11 cellular contexts compared by ENCODE assay signal in genomic region chr22:35425971-35426800, GRCh38. TPM values are rescaled to one million over a fixed set of nuclear protein-coding genes. Genes with fewer than 3 reads are reported as not detected.
DNase-seq lines count a peak whose midpoint lies in the region; ATAC-seq and TF ChIP-seq lines count a peak whose summit lies in the region.
"Had no signal": no experiment of that assay in that cellular context is flagged by ENCODE, and none has a peak within 500 bp of the region (broad histone marks: within the 10 kb centered on the region; RNA-seq: fewer than 3 reads in every experiment).

No MANE protein-coding gene starts in this region.

- no peak overlapping the region for H3K4me3 Mint-ChIP-seq in MCF 10A (ENCODE audit: unreplicated experiment)
- H3K4me3 Mint-ChIP-seq in stimulated activated memory B cell treated with anti-CD40 and anti-IgM and Interleukin-4, amounts not matched to agents 10 μg/mL and 1 μg/mL and 100 μg/mL, for 72 hours = no peak overlapping the region

- no peak for TF ChIP-seq POLR2A in breast epithelium (IDR thresholded peaks at IDR 0.05)

- no peaks in the 10 kb centered on the region for H3K4me1 ChIP-seq in breast epithelium
- no peaks in the 10 kb centered on the region for H3K4me1 ChIP-seq in foreskin keratinocyte

- peak overlapping the region; percentile 67 for H3K27ac Mint-ChIP-seq in MCF 10A (ENCODE audit: low read depth, unreplicated experiment)
- peak overlapping the region; percentile 55 for H3K27ac Mint-ChIP-seq in stimulated activated memory B cell treated with anti-CD40 and anti-IgM and Interleukin-4, amounts not matched to agents 10 μg/mL and 1 μg/mL and 100 μg/mL, for 72 hours

- peak; percentile 22 for DNase-seq in MCF 10A (ENCODE audit: unreplicated experiment)
- no peak for DNase-seq in breast epithelium (ENCODE audit: low spot score in 2 of 2)
- DNase-seq in NCI-H526 treated with DMSO at 0.1 percent for 48 hours (lab: John Stamatoyannopoulos, UW) = peak; percentile 16
- DNase-seq in foreskin keratinocyte = peak in 1 of 2 donors; percentile 51
- DNase-seq in cortex of kidney (lab: John Stamatoyannopoulos, UW) = no peak
- DNase-seq in sciatic nerve (ENCODE audit: low spot score) = no peak
- DNase-seq in cerebellar nuclear complex (lab: John Stamatoyannopoulos, UW) = no peak
- DNase-seq: activated CD4-positive, alpha-beta T cell treated with anti-CD3 and anti-CD28 coated beads for 48 hours; left colon; stimulated activated CD4-positive, alpha-beta T cell treated with anti-CD3 and anti-CD28 coated beads, Interleukin-1b, Interleukin-23, amount 100 ng/mL, for 48 hours had no signal

- H3K36me3 ChIP-seq in breast epithelium = peaks cover 6% of the 10 kb centered on the region

- no peak overlapping the region for H3K4me3 ChIP-seq in breast epithelium

- no peaks in the 10 kb centered on the region for H3K9me3 ChIP-seq in breast epithelium

- ATAC-seq in foreskin keratinocyte = peak; percentile 28
- peak; percentile 34 for ATAC-seq in stimulated activated memory B cell treated with anti-CD40 and anti-IgM and Interleukin-4, amounts not matched to agents 10 μg/mL and 1 μg/mL and 100 μg/mL, for 72 hours
- ATAC-seq in sciatic nerve = no peak
- ATAC-seq: left colon had no signal

- CTCF ChIA-PET in MCF 10A (lab: Yijun Ruan, JAX) = interaction anchor here (0.6 to 13.5 kb wide), 8 partner anchors 12 to 209 kb away, joined by 3 to 234 read pairs (median 3); no protein-coding TSS in a partner anchor

- H3K27me3 Mint-ChIP-seq in MCF 10A (ENCODE audit: insufficient read depth, unreplicated experiment) = no peaks in the 10 kb centered on the region
- no peaks in the 10 kb centered on the region for H3K27me3 Mint-ChIP-seq in stimulated activated memory B cell treated with anti-CD40 and anti-IgM and Interleukin-4, amounts not matched to agents 10 μg/mL and 1 μg/mL and 100 μg/mL, for 72 hours

- H3K27me3 ChIP-seq in breast epithelium (no peaks in the 10 kb centered on the region), foreskin keratinocyte (no peaks in the 10 kb centered on the region)

- intact Hi-C loops in MCF 10A (cut with micrococcal nuclease) (no loop called here), breast epithelium (cut with DNase I; ENCODE audit: low total_unique reads) (loop anchor here (10.0 kb wide), 1 partner anchor 159 kb away; no protein-coding TSS in a partner anchor), sciatic nerve (cut with DNase I) (no loop called here)

- H3K4me1 Mint-ChIP-seq in MCF 10A (ENCODE audit: insufficient read depth, unreplicated experiment) = peaks cover 11% of the 10 kb centered on the region
- peaks cover 29% of the 10 kb centered on the region for H3K4me1 Mint-ChIP-seq in stimulated activated memory B cell treated with anti-CD40 and anti-IgM and Interleukin-4, amounts not matched to agents 10 μg/mL and 1 μg/mL and 100 μg/mL, for 72 hours

- BruUV-seq in MCF 10A (replicated peaks; lab: Mats Ljungman, UMichigan) = no TSS peak

- POLR2A ChIA-PET in MCF 10A (lab: Yijun Ruan, JAX) = no interaction called here

- no peak for TF ChIP-seq CTCF in MCF 10A (IDR thresholded peaks at IDR 0.05; ENCODE audit: unreplicated experiment)
- no peak for TF ChIP-seq CTCF in breast epithelium (IDR thresholded peaks at IDR 0.05)
- TF ChIP-seq CTCF in foreskin keratinocyte (conservative IDR thresholded peaks at IDR 0.05) = no peak

- H3K27ac ChIP-seq in breast epithelium (no peak overlapping the region), foreskin keratinocyte (no peak overlapping the region)

- H3K9me3 Mint-ChIP-seq in MCF 10A (ENCODE audit: unreplicated experiment) = no peaks in the 10 kb centered on the region
- no peaks in the 10 kb centered on the region for H3K9me3 Mint-ChIP-seq in stimulated activated memory B cell treated with anti-CD40 and anti-IgM and Interleukin-4, amounts not matched to agents 10 μg/mL and 1 μg/mL and 100 μg/mL, for 72 hours

- no peaks in the 10 kb centered on the region for H3K36me3 Mint-ChIP-seq in MCF 10A (ENCODE audit: insufficient read depth, unreplicated experiment)
- peaks cover 59% of the 10 kb centered on the region for H3K36me3 Mint-ChIP-seq in stimulated activated memory B cell treated with anti-CD40 and anti-IgM and Interleukin-4, amounts not matched to agents 10 μg/mL and 1 μg/mL and 100 μg/mL, for 72 hours

RNA-seq across cellular contexts. Expression of gene MCM5, which starts 26.2 kb away (rescaled TPM):
- total RNA-seq in MCF 10A (2022) (26.2 and 35.0 TPM in 2 replicates), breast epithelium (10 to 100 TPM; 16.4 to 23.3 (median 16.8) TPM), foreskin keratinocyte (91.0 and 94.1 TPM in 2 replicates), sciatic nerve (23.0 TPM)
- polyA plus RNA-seq in foreskin keratinocyte = 106 and 111 TPM in 2 replicates

RNA-seq across cellular contexts. Expression of gene HMOX1, which starts 45.3 kb away (rescaled TPM):
- 1.9 and 2.5 TPM in 2 replicates for total RNA-seq in MCF 10A (2022)
- 10 to 100 TPM; 11.5 to 38.6 (median 21.3) TPM for total RNA-seq in breast epithelium
- total RNA-seq in foreskin keratinocyte = 1.2 and 3.1 TPM in 2 replicates
- 1.7 and 3.8 TPM in 2 replicates for polyA plus RNA-seq in foreskin keratinocyte
- 78.5 TPM for total RNA-seq in sciatic nerve

Comparison
In these comparisons a context has a peak if more than half of its experiments do, and no peak if none do; other contexts are left out.
1. DNase-seq: peak in MCF 10A (single experiment) and NCI-H526 treated with DMSO at 0.1 percent for 48 hours (single experiment); none in breast epithelium (0 of 2), cortex of kidney (single experiment), sciatic nerve (single experiment) and cerebellar nuclear complex (0 of 2).